8 cellular contexts compared by ENCODE assay signal in the genomic region with DNA sequence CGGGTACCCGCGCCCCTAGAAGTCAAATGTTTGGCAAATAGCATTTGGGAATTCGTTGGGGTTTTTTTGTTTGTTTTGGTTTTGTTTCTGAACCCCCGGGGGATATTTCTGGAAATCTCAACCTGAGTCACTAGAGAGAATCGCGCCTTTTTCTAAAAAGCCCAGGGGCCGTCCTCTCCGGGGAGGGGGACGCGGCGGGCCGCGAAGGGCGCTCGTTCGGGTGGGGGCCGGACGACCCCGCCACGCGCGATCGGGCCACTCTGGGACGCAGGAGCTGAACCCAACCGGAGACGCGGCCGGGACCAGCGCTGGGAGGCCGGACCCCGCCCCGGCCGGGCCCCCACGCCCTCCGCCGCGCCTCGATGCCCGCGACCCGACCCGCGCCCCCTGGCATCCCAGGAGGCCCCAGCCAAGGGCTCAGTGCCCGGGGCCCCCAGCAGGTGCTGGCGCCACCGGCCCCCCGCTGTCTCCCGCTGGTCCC.
DNase-seq lines count a peak whose midpoint lies in the region; ATAC-seq lines count a peak whose summit lies in the region.

No MANE protein-coding gene starts in this region.

- H3K4me1 ChIP-seq in iPS-15b (ENCODE audit: control insufficient read depth, insufficient read depth, low read length) = peaks cover 27% of the 10 kb centered on the region

- H3K27me3 Mint-ChIP-seq in activated naive CD8-positive, alpha-beta T cell = no peaks in the 10 kb centered on the region

- DNase-seq in stimulated activated naive CD8-positive, alpha-beta T cell treated with anti-CD3 and anti-CD28 coated beads, Interleukin-15, Interleukin-2, amounts not matched to agents 100 U/mL and 50 U/mL, for 24 hours = peak; percentile 58
- DNase-seq in ecto neural progenitor cell (ENCODE audit: low spot score) (no peak), NCI-H2227 treated with DMSO at 0.1 percent for 48 hours (lab: John Stamatoyannopoulos, UW) (no peak)
- DNase-seq in activated CD4-positive, alpha-beta T cell treated with anti-CD3 and anti-CD28 coated beads for 4 hours = no peak

- H3K27me3 ChIP-seq in iPS-15b (ENCODE audit: control insufficient read depth, insufficient read depth, low read length) = no peaks in the 10 kb centered on the region

- peak overlapping the region; percentile 56 for H3K9ac ChIP-seq in iPS-15b (ENCODE audit: low read depth, low read length)

- H3K9me3 ChIP-seq in iPS-15b (ENCODE audit: control insufficient read depth, insufficient read depth, low read length) = no peaks in the 10 kb centered on the region

- peaks cover 2% of the 10 kb centered on the region for H3K36me3 Mint-ChIP-seq in activated naive CD8-positive, alpha-beta T cell

- H3K36me3 ChIP-seq in iPS-15b (ENCODE audit: control insufficient read depth, insufficient read depth, low read length) = no peaks in the 10 kb centered on the region

- peaks cover 47% of the 10 kb centered on the region for H3K4me1 Mint-ChIP-seq in activated naive CD8-positive, alpha-beta T cell (ENCODE audit: low read depth)

- no peaks in the 10 kb centered on the region for H3K9me3 Mint-ChIP-seq in activated naive CD8-positive, alpha-beta T cell (ENCODE audit: low read depth)

- ATAC-seq in GM19023 (IDR thresholded peaks at IDR 0.05; ENCODE audit: unreplicated experiment) (peak; percentile 24), HG03045 (IDR thresholded peaks at IDR 0.05; ENCODE audit: unreplicated experiment) (peak; percentile 24)
- peak; percentile 15 for ATAC-seq in stimulated activated naive CD8-positive, alpha-beta T cell treated with anti-CD3 and anti-CD28 coated beads, Interleukin-15, Interleukin-2, amounts not matched to agents 100 U/mL and 50 U/mL, for 24 hours

- H3K4me3 ChIP-seq in iPS-15b (ENCODE audit: low read depth, low read length) = peak overlapping the region; percentile 75

- peak overlapping the region; percentile 88 for H3K4me3 Mint-ChIP-seq in activated naive CD8-positive, alpha-beta T cell

- peak overlapping the region; percentile 94 for H3K27ac Mint-ChIP-seq in activated naive CD8-positive, alpha-beta T cell
